ENCODE assay signal across 11 cellular contexts in genomic region chr20:32522775-32523612, GRCh38.
DNase-seq lines count a peak whose midpoint lies in the region; ATAC-seq and TF ChIP-seq lines count a peak whose summit lies in the region.
"Had no signal": no experiment of that assay in that cellular context is flagged by ENCODE, and none has a peak within 500 bp of the region (broad histone marks: within the 10 kb centered on the region; RNA-seq: fewer than 3 reads in every experiment).

No MANE protein-coding gene starts in this region.

- no peak overlapping the region for H3K4me3 ChIP-seq in CD4-positive, alpha-beta memory T cell (ENCODE audit: low read length in 2 of 2)
- H3K4me3 ChIP-seq in HEK293 (ENCODE audit: low read depth, low read length) (no peak overlapping the region), tibial nerve (no peak overlapping the region)

- DNase-seq in CD4-positive, alpha-beta memory T cell: no peak
- DNase-seq in T-cell (no peak), kidney tubule cell (ENCODE audit: low spot score) (peak; percentile 82), amygdala (lab: John Stamatoyannopoulos, UW) (no peak), NCI-H1930 (lab: John Stamatoyannopoulos, UW) (no peak), tibial nerve (ENCODE audit: low spot score in 2 of 2) (no peak)
- DNase-seq: PC-3 had no signal

- peaks cover 69% of the 10 kb centered on the region for H3K4me1 ChIP-seq in CD4-positive, alpha-beta memory T cell (ENCODE audit: insufficient read depth, low read length)
- H3K4me1 ChIP-seq in HEK293 (ENCODE audit: control insufficient read depth, insufficient read depth, low read length) (peaks cover 2% of the 10 kb centered on the region; the same call in 1 of the 2 replicates), tibial nerve (peaks cover 0 to 42% (median 13%) of the 10 kb centered on the region in 4 donors)

- TF ChIP-seq CTCF in HEK293 (tag by site-specific recombination; IDR thresholded peaks at IDR 0.05) (no peak), tibial nerve (IDR thresholded peaks at IDR 0.05) (no peak)

- peak overlapping the region; percentile 87 to 91 (median 89) for H3K27ac Mint-ChIP-seq in CD4-positive, alpha-beta memory T cell
- peak overlapping the region; percentile 95 for H3K27ac Mint-ChIP-seq in T-cell

- H3K27ac ChIP-seq in CD4-positive, alpha-beta memory T cell (ENCODE audit: low read depth, low read length): peak overlapping the region; percentile 38
- H3K27ac ChIP-seq in HEK293 (ENCODE audit: extremely low read depth, low read depth, low read length) (no peak overlapping the region), tibial nerve (no peak overlapping the region)
- H3K27ac ChIP-seq: parathyroid adenoma had no signal

- TF ChIP-seq EP300 in tibial nerve (IDR thresholded peaks at IDR 0.05): no peak

- peaks cover 37% of the 10 kb centered on the region for H3K36me3 ChIP-seq in CD4-positive, alpha-beta memory T cell (ENCODE audit: insufficient read depth, low read length)
- H3K36me3 ChIP-seq in HEK293 (ENCODE audit: control insufficient read depth in 2 of 2, insufficient read depth in 1 of 2, low read length in 2 of 2) (peaks cover 0 to 3% of the 10 kb centered on the region in 2 experiments; a peak in 1 of 3 replicates), tibial nerve (no peaks in the 10 kb centered on the region)

- H3K27me3 Mint-ChIP-seq in CD4-positive, alpha-beta memory T cell: no peaks in the 10 kb centered on the region
- H3K27me3 Mint-ChIP-seq in T-cell: no peaks in the 10 kb centered on the region

- ATAC-seq in T-cell (replicated peaks in 1 of 4): peak; percentile 13 to 35 (median 32)
- no peak for ATAC-seq in HG03342 (IDR thresholded peaks at IDR 0.05; ENCODE audit: unreplicated experiment)

- peak overlapping the region in 6 of 8 donors; percentile 28 to 76 (median 56) for H3K4me3 Mint-ChIP-seq in CD4-positive, alpha-beta memory T cell
- H3K4me3 Mint-ChIP-seq in T-cell: peak overlapping the region in 1 of 3 donors; percentile 59
- H3K4me3 Mint-ChIP-seq: dendritic cell treated with granulocyte-macrophage colony-stimulating factor and Interleukin-4, amounts not matched to agents 40 ng/mL and 50 ng/mL, for 4 days had no signal

- POLR2A ChIA-PET in CD4-positive, alpha-beta memory T cell (lab: Charles Lee; ENCODE audit: partially characterized antibody): interaction anchor here (0.5 to 11.5 kb wide), 16 partner anchors 8 to 220 kb away, joined by 3 to 449 read pairs (median 5); partner anchors contain the start of genes COMMD7 and NOL4L
- POLR2A ChIA-PET in HEK293 (lab: Yijun Ruan, JAX): interaction anchor here (1.5 kb wide), 1 partner anchor 129 kb away, joined by 10 read pairs; no protein-coding TSS in a partner anchor
- POLR2A ChIA-PET in T-cell (lab: Charles Lee): interaction anchor here in 1 of 2 donors (0.6 to 1.0 kb wide), 2 partner anchors 12 to 13 kb away, joined by 4 to 8 read pairs; no protein-coding TSS in a partner anchor

- no peaks in the 10 kb centered on the region for H3K27me3 ChIP-seq in CD4-positive, alpha-beta memory T cell (ENCODE audit: insufficient read depth, low read length)
- no peaks in the 10 kb centered on the region for H3K27me3 ChIP-seq in tibial nerve

- CTCF ChIA-PET in CD4-positive, alpha-beta memory T cell (lab: Charles Lee; ENCODE audit: partially characterized antibody): interaction anchor here (0.7 to 12.0 kb wide), 34 partner anchors 11 to 699 kb away, joined by 3 to 430 read pairs (median 4); partner anchors contain the start of gene NOL4L
- CTCF ChIA-PET in HEK293 (lab: Yijun Ruan, JAX): interaction anchor here (0.6 to 11.1 kb wide), 15 partner anchors 13 to 255 kb away, joined by 3 to 204 read pairs (median 7); no protein-coding TSS in a partner anchor
- CTCF ChIA-PET in T-cell (lab: Charles Lee): interaction anchor here (0.5 to 5.8 kb wide), 14 partner anchors 11 to 996 kb away, joined by 3 to 41 read pairs (median 4); no protein-coding TSS in a partner anchor

- H3K36me3 Mint-ChIP-seq in CD4-positive, alpha-beta memory T cell: peaks cover 33 to 38% of the 10 kb centered on the region in 2 donors
- H3K36me3 Mint-ChIP-seq in T-cell: peaks cover 19% of the 10 kb centered on the region

- H3K9me3 ChIP-seq in CD4-positive, alpha-beta memory T cell (ENCODE audit: control insufficient read depth in 1 of 2, low read length in 2 of 2): no peaks in the 10 kb centered on the region
- no peaks in the 10 kb centered on the region for H3K9me3 ChIP-seq in HEK293 (ENCODE audit: control insufficient read depth, insufficient read depth, low read depth, low read length)
- H3K9me3 ChIP-seq in tibial nerve: no peaks in the 10 kb centered on the region

- 69 to 92% methylated on average over 8 of the region's 8 CpGs for WGBS in tibial nerve, 2 donors

- no peak for TF ChIP-seq POLR2A in tibial nerve (IDR thresholded peaks at IDR 0.05)

- H3K9me3 Mint-ChIP-seq in CD4-positive, alpha-beta memory T cell: no peaks in the 10 kb centered on the region
- no peaks in the 10 kb centered on the region for H3K9me3 Mint-ChIP-seq in T-cell
- H3K9me3 Mint-ChIP-seq: dendritic cell treated with granulocyte-macrophage colony-stimulating factor and Interleukin-4, amounts not matched to agents 40 ng/mL and 50 ng/mL, for 4 days had no signal

- intact Hi-C loops in CD4-positive, alpha-beta memory T cell (cut with micrococcal nuclease): loop anchor here (1.0 to 5.0 kb wide), 3 partner anchors 13 to 671 kb away; partner anchors contain the start of gene NOL4L

- H3K4me1 Mint-ChIP-seq in CD4-positive, alpha-beta memory T cell: peaks cover 39 to 71% (median 61%) of the 10 kb centered on the region in 4 donors
- peaks cover 68 to 74% (median 69%) of the 10 kb centered on the region in 3 donors for H3K4me1 Mint-ChIP-seq in T-cell

TF ChIP-seq in HEK293, 187 proteins besides CTCF, POLR2A, EP300 and RAD21 (continues in another document):
- TF ChIP-seq ZNF488 (tag by site-specific recombination; IDR thresholded peaks at IDR 0.05) (no peak), ZNF692 (tag by site-specific recombination; IDR thresholded peaks at IDR 0.05) (no peak), ZNF23 (tag by site-specific recombination; IDR thresholded peaks at IDR 0.05; ENCODE audit: borderline replicate concordance) (no peak), ZNF184 (tag by site-specific recombination; IDR thresholded peaks at IDR 0.05) (no peak), WT1 (tag by site-specific recombination; IDR thresholded peaks at IDR 0.05) (peak; percentile 54; the same call in 1 of the 2 replicates), OVOL3 (tag by site-specific recombination; IDR thresholded peaks at IDR 0.05) (no peak), ZSCAN5A (tag by site-specific recombination; IDR thresholded peaks at IDR 0.05) (no peak), ZNF114 (tag by site-specific recombination; IDR thresholded peaks at IDR 0.05) (no peak), ZNF521 (tag by site-specific recombination; IDR thresholded peaks at IDR 0.05) (no peak), ZBTB17 (tag by site-specific recombination; IDR thresholded peaks at IDR 0.05) (peak; percentile 35; the same call in 1 of the 2 replicates), MEIS1 (CRISPR knock-in tag; IDR thresholded peaks at IDR 0.05; ENCODE audit: borderline replicate concordance) (no peak), ZNF239 (tag by site-specific recombination; IDR thresholded peaks at IDR 0.05) (no peak), SP2 (tag by site-specific recombination; IDR thresholded peaks at IDR 0.05) (0 out of 2 replicates have a peak, but pooled peaks have one; percentile 8), ZNF600 (tag by site-specific recombination; IDR thresholded peaks at IDR 0.05) (peak; percentile 86), ZNF510 (tag by site-specific recombination; IDR thresholded peaks at IDR 0.05; ENCODE audit: insufficient replicate concordance) (no peak), KLF17 (tag by site-specific recombination; IDR thresholded peaks at IDR 0.05) (peak; percentile 75), ZIC2 (tag by site-specific recombination; IDR thresholded peaks at IDR 0.05) (no peak), ZNF341 (tag by site-specific recombination; IDR thresholded peaks at IDR 0.05; ENCODE audit: low read depth) (peak; percentile 54)
